ENCODE assay signal across 8 cellular contexts in genomic region chr1:117060441-117061317, GRCh38. TPM values are rescaled to one million over a fixed set of nuclear protein-coding genes. Genes with fewer than 3 reads are reported as not detected.
A peak's percentile ranks its signal among the peaks of the same experiment; 100 is the strongest.
DNase-seq lines count a peak whose midpoint lies in the region; ATAC-seq and TF ChIP-seq lines count a peak whose summit lies in the region.

No MANE protein-coding gene starts in this region.

- no peak overlapping the region for H3K4me3 Mint-ChIP-seq in activated T-helper 17 cell treated with anti-CD3 and anti-CD28 coated beads, Interleukin-2, amount 50 U/mL, for 72 hours

- no peaks in the 10 kb centered on the region for H3K27me3 Mint-ChIP-seq in activated T-helper 17 cell treated with anti-CD3 and anti-CD28 coated beads, Interleukin-2, amount 50 U/mL, for 72 hours

- H3K4me1 ChIP-seq in right cardiac atrium (ENCODE audit: control insufficient read depth, insufficient read depth, low read length) (no peaks in the 10 kb centered on the region), sigmoid colon (peaks cover 0 to 10% (median 7%) of the 10 kb centered on the region in 4 donors)

- H3K27ac ChIP-seq in right cardiac atrium (ENCODE audit: low read length) (peak overlapping the region; percentile 10), sigmoid colon (peak overlapping the region; percentile 70 to 87 (median 79))

- peak; percentile 19 for DNase-seq in activated CD4-positive, alpha-beta T cell treated with anti-CD3 and anti-CD28 coated beads, Interleukin-2, amount 50 U/mL, for 1 hour
- DNase-seq in activated CD4-positive, alpha-beta T cell treated with anti-CD3 and anti-CD28 coated beads, Interleukin-2, amount 50 U/mL, for 48 hours, result no peak
- DNase-seq in LHCN-M2 (ENCODE audit: low read depth), result peak; percentile 40
- peak in 1 of 3 donors; percentile 77 for DNase-seq in right cardiac atrium
- no peak for DNase-seq in sigmoid colon
- DNase-seq in GF-D8 (lab: John Stamatoyannopoulos, UW), result no peak

- peaks cover 52% of the 10 kb centered on the region for H3K36me3 Mint-ChIP-seq in activated T-helper 17 cell treated with anti-CD3 and anti-CD28 coated beads, Interleukin-2, amount 50 U/mL, for 72 hours (ENCODE audit: low read depth)

- no peak for TF ChIP-seq POLR2A in sigmoid colon (IDR thresholded peaks at IDR 0.05)

- no peak overlapping the region for H3K27ac Mint-ChIP-seq in activated T-helper 17 cell treated with anti-CD3 and anti-CD28 coated beads, Interleukin-2, amount 50 U/mL, for 72 hours

- TF ChIP-seq CTCF in sigmoid colon (IDR thresholded peaks at IDR 0.05), result no peak

- H3K9me3 Mint-ChIP-seq in activated T-helper 17 cell treated with anti-CD3 and anti-CD28 coated beads, Interleukin-2, amount 50 U/mL, for 72 hours, result no peaks in the 10 kb centered on the region

- ATAC-seq in GM21529 (IDR thresholded peaks at IDR 0.05; ENCODE audit: unreplicated experiment) (peak; percentile 7), right cardiac atrium (peak; percentile 66 to 80)
- ATAC-seq in activated T-helper 17 cell treated with anti-CD3 and anti-CD28 coated beads, Interleukin-2, amount 50 U/mL, for 72 hours (replicated peaks), result peak; percentile 16

- whole genome bisulfite sequencing in right cardiac atrium, result 25% methylated on average over 42 of the region's 42 CpGs
- 27 to 29% methylated on average over 42 of the region's 42 CpGs for WGBS in sigmoid colon, 2 donors

- no peaks in the 10 kb centered on the region for H3K27me3 ChIP-seq in right cardiac atrium (ENCODE audit: control insufficient read depth, insufficient read depth)
- no peaks in the 10 kb centered on the region for H3K27me3 ChIP-seq in sigmoid colon

- H3K9me3 ChIP-seq in right cardiac atrium (ENCODE audit: control insufficient read depth, low read length) (no peaks in the 10 kb centered on the region), sigmoid colon (no peaks in the 10 kb centered on the region)

- no peak for TF ChIP-seq EP300 in sigmoid colon (IDR thresholded peaks at IDR 0.05)

- H3K36me3 ChIP-seq in sigmoid colon, result no peaks in the 10 kb centered on the region

- H3K4me1 Mint-ChIP-seq in activated T-helper 17 cell treated with anti-CD3 and anti-CD28 coated beads, Interleukin-2, amount 50 U/mL, for 72 hours, result peaks cover 30% of the 10 kb centered on the region

- H3K4me3 ChIP-seq in right cardiac atrium (ENCODE audit: low read length) (peak overlapping the region; percentile 53), sigmoid colon (peak overlapping the region; percentile 57 to 89 (median 62))

- intact Hi-C loops in right cardiac atrium (cut with DNase I), result no loop called here
- intact Hi-C loops in sigmoid colon (cut with DNase I), result loop anchor here (2.0 to 5.0 kb wide), 2 partner anchors 60 to 307 kb away; partner anchors contain the start of genes MAN1A2 and TRIM45

RNA-seq across cellular contexts. Expression of gene TTF2, which starts 0.6 kb away (rescaled TPM):
- 22.8 and 26.2 TPM in 2 replicates for total RNA-seq in LHCN-M2 (2014; rRNA removed)
- 9.2 TPM for polyA plus RNA-seq in LHCN-M2 (2012)
- total RNA-seq in activated T-helper 17 cell treated with anti-CD3 and anti-CD28 coated beads, Interleukin-2, amount 50 U/mL, for 72 hours, result 10 to 100 TPM; 71.4 to 98.0 TPM
- 10 to 100 TPM in 1 of 4 donors, 1 to 10 TPM in 3; 8.7 to 10.6 (median 9.2) TPM for total RNA-seq in right cardiac atrium
- polyA plus RNA-seq in right cardiac atrium, result 2.1 TPM
- 10 to 100 TPM in 1 of 4 donors, 1 to 10 TPM in 3; 7.8 to 19.3 (median 8.7) TPM for total RNA-seq in sigmoid colon
- polyA plus RNA-seq in sigmoid colon, result 1 to 10 TPM; 3.6 to 9.7 (median 5.3) TPM

RNA-seq across cellular contexts. Expression of gene CD101, which starts 59.1 kb away (rescaled TPM):
- total RNA-seq in LHCN-M2 (2014; rRNA removed), result 0.40 and 0.83 TPM in 2 replicates
- polyA plus RNA-seq in LHCN-M2 (2012), result 0.26 TPM
- total RNA-seq in activated T-helper 17 cell treated with anti-CD3 and anti-CD28 coated beads, Interleukin-2, amount 50 U/mL, for 72 hours, result 1 to 10 TPM in 1 of 2 donors, under 1 TPM in 1; 0.26 to 2.1 TPM
- 1 to 10 TPM in 3 of 4 donors, under 1 TPM in 1; 0.80 to 3.1 (median 1.4) TPM for total RNA-seq in right cardiac atrium
- 0.48 TPM for polyA plus RNA-seq in right cardiac atrium
- total RNA-seq in sigmoid colon, result 1 to 10 TPM in 2 of 4 donors, under 1 TPM in 2; 0.66 to 1.4 (median 1.0) TPM
- polyA plus RNA-seq in sigmoid colon, result 1 to 10 TPM in 2 of 3 donors, under 1 TPM in 1; 0.60 to 1.7 (median 1.6) TPM

Comparison
In these comparisons a context has a peak if more than half of its experiments do, and no peak if none do; other contexts are left out.
1. DNase-seq: peak in activated CD4-positive, alpha-beta T cell treated with anti-CD3 and anti-CD28 coated beads, Interleukin-2, amount 50 U/mL, for 1 hour (single experiment) and LHCN-M2 (single experiment); none in activated CD4-positive, alpha-beta T cell treated with anti-CD3 and anti-CD28 coated beads, Interleukin-2, amount 50 U/mL, for 48 hours (0 of 2), sigmoid colon (single experiment) and GF-D8 (single experiment).
2. ATAC-seq: peak in every context shown above with its lines; median percentile 73 in right cardiac atrium; 16 in activated T-helper 17 cell treated with anti-CD3 and anti-CD28 coated beads, Interleukin-2, amount 50 U/mL, for 72 hours; 7 in GM21529.